11 cellular contexts compared by ENCODE assay signal in genomic region chr4:154928640-154929257, GRCh38.
DNase-seq lines count a peak whose midpoint lies in the region; ATAC-seq and TF ChIP-seq lines count a peak whose summit lies in the region.
"Had no signal": no experiment of that assay in that cellular context is flagged by ENCODE, and none has a peak within 500 bp of the region (broad histone marks: within the 10 kb centered on the region; RNA-seq: fewer than 3 reads in every experiment).

No MANE protein-coding gene starts in this region.

- H3K9me3 Mint-ChIP-seq in naive thymus-derived CD8-positive, alpha-beta T cell, result peaks cover 3 to 32% (median 16%) of the 10 kb centered on the region in 9 donors

- peaks cover 0 to 5% (median 0%) of the 10 kb centered on the region in 3 donors for H3K36me3 Mint-ChIP-seq in naive thymus-derived CD8-positive, alpha-beta T cell

- H3K27ac Mint-ChIP-seq in naive thymus-derived CD8-positive, alpha-beta T cell, result no peak overlapping the region
- H3K27ac Mint-ChIP-seq: activated CD4-positive, alpha-beta memory T cell treated with anti-CD3 and anti-CD28 coated beads, Interleukin-2, amount 10 ng/mL, durations not matched to agents 7 days and 5 days had no signal

- POLR2A ChIA-PET in naive thymus-derived CD8-positive, alpha-beta T cell (lab: Charles Lee), result no interaction called here

- no peak for ATAC-seq in naive thymus-derived CD8-positive, alpha-beta T cell
- ATAC-seq in HG03139 (IDR thresholded peaks at IDR 0.05; ENCODE audit: unreplicated experiment) (no peak), HG03280 (IDR thresholded peaks at IDR 0.05; ENCODE audit: unreplicated experiment) (no peak)

- TF ChIP-seq EP300 in Ishikawa (IDR thresholded peaks at IDR 0.05; ENCODE audit: borderline replicate concordance), result no peak

- no peak overlapping the region for H3K4me3 Mint-ChIP-seq in naive thymus-derived CD8-positive, alpha-beta T cell
- H3K4me3 Mint-ChIP-seq: activated CD4-positive, alpha-beta memory T cell treated with anti-CD3 and anti-CD28 coated beads, Interleukin-2, amount 10 ng/mL, durations not matched to agents 7 days and 5 days had no signal

- no peaks in the 10 kb centered on the region for H3K4me1 Mint-ChIP-seq in naive thymus-derived CD8-positive, alpha-beta T cell
- H3K4me1 Mint-ChIP-seq: activated CD4-positive, alpha-beta memory T cell treated with anti-CD3 and anti-CD28 coated beads, Interleukin-2, amount 10 ng/mL, durations not matched to agents 7 days and 5 days had no signal

- TF ChIP-seq RAD21 in Ishikawa (IDR thresholded peaks at IDR 0.05; ENCODE audit: low read depth), result peak; percentile 91

- peak; percentile 10 for DNase-seq in COLO668 (lab: John Stamatoyannopoulos, UW; ENCODE audit: unreplicated experiment)
- DNase-seq in cerebellar cortex (ENCODE audit: low spot score), result peak; percentile 22
- peak; percentile 31 for DNase-seq in medulla oblongata (ENCODE audit: extremely low spot score)
- DNase-seq in activated gamma-delta T cell treated with Interleukin-2 at 50 U/mL for 16 hours, result no peak
- no peak for DNase-seq in naive thymus-derived CD8-positive, alpha-beta T cell
- DNase-seq: activated CD4-positive, alpha-beta memory T cell treated with anti-CD3 and anti-CD28 coated beads, Interleukin-2, amount 10 ng/mL, durations not matched to agents 7 days and 5 days; NCI-H1694; retina had no signal

- H3K27me3 Mint-ChIP-seq in naive thymus-derived CD8-positive, alpha-beta T cell, result peaks cover 0 to 1% (median 0%) of the 10 kb centered on the region in 5 donors
- H3K27me3 Mint-ChIP-seq: activated CD4-positive, alpha-beta memory T cell treated with anti-CD3 and anti-CD28 coated beads, Interleukin-2, amount 10 ng/mL, durations not matched to agents 7 days and 5 days had no signal

TF ChIP-seq in Ishikawa, 13 proteins besides CTCF, POLR2A, EP300 and RAD21:
- no peak for TF ChIP-seq CEBPB (IDR thresholded peaks at IDR 0.05)
- TF ChIP-seq NFIC (IDR thresholded peaks at IDR 0.05), result no peak
- TF ChIP-seq EGR1 (IDR thresholded peaks at IDR 0.05), result no peak
- no peak for TF ChIP-seq TCF12 (IDR thresholded peaks at IDR 0.05; ENCODE audit: low read depth)
- no peak for TF ChIP-seq ZBTB7A (IDR thresholded peaks at IDR 0.05; ENCODE audit: low read depth)
TF ChIP-seq in Ishikawa: peak in this region for 0.

Comparison
In these comparisons a context has a peak if more than half of its experiments do, and no peak if none do; other contexts are left out.
1. DNase-seq: peak in COLO668 (single experiment), cerebellar cortex (single experiment) and medulla oblongata (single experiment); none in activated gamma-delta T cell treated with Interleukin-2 at 50 U/mL for 16 hours (single experiment) and naive thymus-derived CD8-positive, alpha-beta T cell (0 of 10).